ENCODE assay signal across 16 cellular contexts in the genomic region with DNA sequence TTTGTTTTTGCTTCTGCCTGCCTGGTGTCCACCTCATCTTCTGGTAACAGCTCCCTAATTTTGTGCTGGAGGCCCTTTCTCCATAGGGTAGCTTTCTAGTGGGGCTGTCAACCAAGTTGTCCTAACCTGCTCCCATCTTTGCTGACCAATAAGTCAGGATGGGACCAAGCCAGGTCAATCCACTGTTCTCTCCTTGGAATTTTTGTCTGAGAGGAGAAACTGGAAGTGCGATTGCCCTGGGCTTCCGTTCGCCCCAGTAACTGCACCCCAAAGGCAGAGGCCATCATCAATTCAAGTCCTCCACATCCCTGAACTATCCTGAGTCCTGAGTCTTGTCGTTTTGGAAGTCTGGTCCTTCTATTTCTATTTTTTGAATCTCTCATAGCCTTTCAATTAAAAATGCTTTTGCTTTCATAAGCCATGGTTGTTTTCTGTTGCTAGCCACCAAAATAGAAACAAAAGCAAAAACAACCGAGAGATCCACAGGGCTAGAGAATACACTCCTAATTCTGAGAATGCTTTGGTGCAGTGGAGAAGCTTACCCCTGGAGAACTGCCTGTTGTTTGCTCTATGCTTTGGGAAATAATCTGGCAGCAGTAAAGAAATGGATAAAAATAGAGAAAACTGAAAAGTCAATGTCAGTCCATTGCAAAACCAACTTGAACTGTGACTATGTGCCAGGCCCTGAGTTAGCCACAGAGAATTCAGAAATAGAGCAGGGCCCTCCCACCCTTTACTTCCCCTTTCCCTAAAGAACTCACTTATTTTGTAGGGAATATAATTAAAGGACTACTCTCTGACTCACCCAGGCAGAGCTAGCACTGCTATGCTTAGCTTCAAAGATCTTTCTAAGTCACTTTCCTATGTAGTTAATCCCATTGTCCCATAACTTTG.
A peak's percentile ranks its signal among the peaks of the same experiment; 100 is the strongest.
DNase-seq lines count a peak whose midpoint lies in the region; ATAC-seq, FAIRE-seq and TF ChIP-seq lines count a peak whose summit lies in the region.
"Had no signal": no experiment of that assay in that cellular context is flagged by ENCODE, and none has a peak within 500 bp of the region (broad histone marks: within the 10 kb centered on the region; RNA-seq: fewer than 3 reads in every experiment).

No MANE protein-coding gene starts in this region.

- H3K4me1 Mint-ChIP-seq in astrocyte (ENCODE audit: low read depth, unreplicated experiment), result peaks cover 6% of the 10 kb centered on the region
- no peaks in the 10 kb centered on the region for H3K4me1 Mint-ChIP-seq in effector memory CD8-positive, alpha-beta T cell (ENCODE audit: low read depth in 2 of 2)
- H3K4me1 Mint-ChIP-seq: activated naive CD8-positive, alpha-beta T cell treated with anti-CD3 and anti-CD28 coated beads, Interleukin-2, amount 50 U/mL, for 24 hours had no signal

- no peaks in the 10 kb centered on the region for H3K36me3 ChIP-seq in astrocyte (ENCODE audit: insufficient read depth, low read length)
- H3K36me3 ChIP-seq in subcutaneous abdominal adipose tissue (ENCODE audit: control insufficient read depth in 5 of 5, insufficient read depth in 5 of 5, low read length in 5 of 5), result no peaks in the 10 kb centered on the region
- H3K36me3 ChIP-seq: SJSA1, WERI-Rb-1 had no signal

- H3K4me3 Mint-ChIP-seq in astrocyte (ENCODE audit: unreplicated experiment), result no peak overlapping the region
- H3K4me3 Mint-ChIP-seq in effector memory CD8-positive, alpha-beta T cell, result no peak overlapping the region
- H3K4me3 Mint-ChIP-seq: activated naive CD8-positive, alpha-beta T cell treated with anti-CD3 and anti-CD28 coated beads, Interleukin-2, amount 50 U/mL, for 24 hours had no signal

- ATAC-seq in HG03159 (IDR thresholded peaks at IDR 0.05; ENCODE audit: unreplicated experiment) (peak; percentile 54), left lobe of liver (peak; percentile 74), GM18907 (IDR thresholded peaks at IDR 0.05; ENCODE audit: unreplicated experiment) (no peak)
- ATAC-seq in effector memory CD8-positive, alpha-beta T cell (replicated peaks), result no peak
- ATAC-seq: activated naive CD8-positive, alpha-beta T cell treated with anti-CD3 and anti-CD28 coated beads, Interleukin-2, amount 50 U/mL, for 24 hours had no signal

- H3K27ac ChIP-seq in astrocyte (ENCODE audit: low read depth, low read length), result no peak overlapping the region
- peak overlapping the region; percentile 83 for H3K27ac ChIP-seq in subcutaneous abdominal adipose tissue (ENCODE audit: low read depth, low read length)
- H3K27ac ChIP-seq: C4-2B, SJSA1, WERI-Rb-1 had no signal

- no peak for TF ChIP-seq CTCF in astrocyte (IDR thresholded peaks at IDR 0.05; ENCODE audit: insufficient read depth, low read depth, low read length)

- peaks cover 3% of the 10 kb centered on the region for H3K27me3 ChIP-seq in astrocyte (ENCODE audit: insufficient read depth, low read length)
- no peaks in the 10 kb centered on the region for H3K27me3 ChIP-seq in subcutaneous abdominal adipose tissue (ENCODE audit: control insufficient read depth in 5 of 5, insufficient read depth in 4 of 5, low read length in 5 of 5)
- H3K27me3 ChIP-seq: SJSA1 had no signal

- H3K9me3 ChIP-seq in astrocyte (ENCODE audit: insufficient read depth, low read depth, low read length) (no peaks in the 10 kb centered on the region), subcutaneous abdominal adipose tissue (ENCODE audit: control insufficient read depth in 5 of 5, low read length in 5 of 5) (no peaks in the 10 kb centered on the region)
- H3K9me3 ChIP-seq: SJSA1 had no signal

- H3K9ac ChIP-seq in astrocyte (ENCODE audit: low read length), result no peak overlapping the region
- no peak overlapping the region for H3K9ac ChIP-seq in subcutaneous abdominal adipose tissue (ENCODE audit: low read length in 5 of 5)

- no peaks in the 10 kb centered on the region for H3K4me1 ChIP-seq in astrocyte (ENCODE audit: insufficient read depth, low read length)
- H3K4me1 ChIP-seq in subcutaneous abdominal adipose tissue (ENCODE audit: control insufficient read depth in 5 of 5, insufficient read depth in 5 of 5, low read length in 5 of 5), result peaks cover 7 to 60% (median 43%) of the 10 kb centered on the region in 5 donors
- H3K4me1 ChIP-seq: SJSA1 had no signal

- H3K4me3 ChIP-seq in astrocyte (ENCODE audit: insufficient read depth, low read depth, low read length) (no peak overlapping the region), subcutaneous abdominal adipose tissue (ENCODE audit: low read depth in 1 of 5, low read length in 5 of 5) (peak overlapping the region in 1 of 5 donors; percentile 8)
- H3K4me3 ChIP-seq: SJSA1 had no signal

- no peak for DNase-seq in astrocyte (ENCODE audit: low read depth)
- no peak for DNase-seq in left lobe of liver (ENCODE audit: low spot score)
- no peak for DNase-seq in activated CD4-positive, alpha-beta T cell treated with anti-CD3 and anti-CD28 coated beads for 1 hour
- no peak for DNase-seq in effector memory CD8-positive, alpha-beta T cell
- no peak for DNase-seq in inferior parietal cortex (ENCODE audit: extremely low spot score)
- DNase-seq: activated CD8-positive, alpha-beta memory T cell treated with anti-CD3 and anti-CD28 coated beads, Interleukin-2, amount 50 U/mL, for 48 hours; activated naive CD8-positive, alpha-beta T cell treated with anti-CD3 and anti-CD28 coated beads, Interleukin-2, amount 50 U/mL, for 24 hours; Karpas-422; NCI-H2081 treated with DMSO at 0.1 percent for 48 hours; occipital lobe; WERI-Rb-1 had no signal

- H3K79me2 ChIP-seq in astrocyte (ENCODE audit: insufficient read depth, low read length), result no peaks in the 10 kb centered on the region

- no peak overlapping the region for H3K27ac Mint-ChIP-seq in astrocyte (ENCODE audit: unreplicated experiment)
- no peak overlapping the region for H3K27ac Mint-ChIP-seq in effector memory CD8-positive, alpha-beta T cell
- H3K27ac Mint-ChIP-seq: activated naive CD8-positive, alpha-beta T cell treated with anti-CD3 and anti-CD28 coated beads, Interleukin-2, amount 50 U/mL, for 24 hours had no signal

- H3K4me2 ChIP-seq in astrocyte (ENCODE audit: low read length), result no peak overlapping the region

- H2AFZ ChIP-seq in astrocyte (ENCODE audit: low read depth, low read length), result no peak overlapping the region

- H3K9me3 Mint-ChIP-seq in astrocyte (ENCODE audit: unreplicated experiment), result peaks cover 3% of the 10 kb centered on the region
- no peaks in the 10 kb centered on the region for H3K9me3 Mint-ChIP-seq in effector memory CD8-positive, alpha-beta T cell
- H3K9me3 Mint-ChIP-seq: activated naive CD8-positive, alpha-beta T cell treated with anti-CD3 and anti-CD28 coated beads, Interleukin-2, amount 50 U/mL, for 24 hours had no signal

- FAIRE-seq in astrocyte (lab: Jason Lieb, UNC), result peak; percentile 20

- no peaks in the 10 kb centered on the region for H4K20me1 ChIP-seq in astrocyte (ENCODE audit: insufficient read depth, low read length)

- H3K36me3 Mint-ChIP-seq in astrocyte (ENCODE audit: low read depth, unreplicated experiment), result no peaks in the 10 kb centered on the region
- no peaks in the 10 kb centered on the region for H3K36me3 Mint-ChIP-seq in effector memory CD8-positive, alpha-beta T cell (ENCODE audit: insufficient read depth)

- peaks cover 18% of the 10 kb centered on the region for H3K27me3 Mint-ChIP-seq in astrocyte (ENCODE audit: low read depth, unreplicated experiment)
- peaks cover 23 to 61% of the 10 kb centered on the region in 2 donors for H3K27me3 Mint-ChIP-seq in effector memory CD8-positive, alpha-beta T cell

Comparison
In these comparisons a context has a peak if more than half of its experiments do, and no peak if none do; other contexts are left out.
1. ATAC-seq: peak in HG03159 (single experiment) and left lobe of liver (single experiment); none in GM18907 (single experiment) and effector memory CD8-positive, alpha-beta T cell (single experiment).